In genomic region chr3:120332646-120333045, GRCh38 we compare ENCODE assay signal across 2 cellular contexts.
TF ChIP-seq lines count a peak whose summit lies in the region.

No MANE protein-coding gene starts in this region.

TF ChIP-seq in liver, 16 proteins besides CTCF, POLR2A, EP300 and RAD21:
- no peak for TF ChIP-seq NR2F2 (IDR thresholded peaks at IDR 0.05)
- peak; percentile 29 for TF ChIP-seq HNF4G (IDR thresholded peaks at IDR 0.05)
- no peak for TF ChIP-seq TAF1 (conservative IDR thresholded peaks at IDR 0.05)
- TF ChIP-seq HNF4A (conservative IDR thresholded peaks at IDR 0.05): peak; percentile 69 to 79
- TF ChIP-seq EGR1 (IDR thresholded peaks at IDR 0.05; ENCODE audit: low read depth in 2 of 2): no peak
- TF ChIP-seq JUND (IDR thresholded peaks at IDR 0.05): peak in 1 of 2 donors; percentile 11
- TF ChIP-seq GABPA (IDR thresholded peaks at IDR 0.05 in 1 of 2, conservative IDR thresholded peaks at IDR 0.05 in 1 of 2): no peak
- peak; percentile 18 for TF ChIP-seq RXRA (IDR thresholded peaks at IDR 0.05)

TF ChIP-seq in HepG2, 621 proteins besides CTCF, POLR2A, EP300 and RAD21:
- TF ChIP-seq ZNF724P (CRISPR knock-in tag; IDR thresholded peaks at IDR 0.05; ENCODE audit: borderline replicate concordance): no peak
- TF ChIP-seq, protein P1, sequence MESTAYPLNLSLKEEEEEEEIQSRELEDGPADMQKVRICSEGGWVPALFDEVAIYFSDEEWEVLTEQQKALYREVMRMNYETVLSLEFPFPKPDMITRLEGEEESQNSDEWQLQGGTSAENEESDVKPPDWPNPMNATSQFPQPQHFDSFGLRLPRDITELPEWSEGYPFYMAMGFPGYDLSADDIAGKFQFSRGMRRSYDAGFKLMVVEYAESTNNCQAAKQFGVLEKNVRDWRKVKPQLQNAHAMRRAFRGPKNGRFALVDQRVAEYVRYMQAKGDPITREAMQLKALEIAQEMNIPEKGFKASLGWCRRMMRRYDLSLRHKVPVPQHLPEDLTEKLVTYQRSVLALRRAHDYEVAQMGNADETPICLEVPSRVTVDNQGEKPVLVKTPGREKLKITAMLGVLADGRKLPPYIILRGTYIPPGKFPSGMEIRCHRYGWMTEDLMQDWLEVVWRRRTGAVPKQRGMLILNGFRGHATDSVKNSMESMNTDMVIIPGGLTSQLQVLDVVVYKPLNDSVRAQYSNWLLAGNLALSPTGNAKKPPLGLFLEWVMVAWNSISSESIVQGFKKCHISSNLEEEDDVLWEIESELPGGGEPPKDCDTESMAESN (CRISPR knock-in tag; conservative IDR thresholded peaks at IDR 0.05): no peak
- no peak for TF ChIP-seq NFE2 (CRISPR knock-in tag; IDR thresholded peaks at IDR 0.05)
- TF ChIP-seq ZBTB2 (CRISPR knock-in tag; IDR thresholded peaks at IDR 0.05; ENCODE audit: low read depth): no peak
